Comparison of ENCODE assay signal across 8 cellular contexts in the genomic region with DNA sequence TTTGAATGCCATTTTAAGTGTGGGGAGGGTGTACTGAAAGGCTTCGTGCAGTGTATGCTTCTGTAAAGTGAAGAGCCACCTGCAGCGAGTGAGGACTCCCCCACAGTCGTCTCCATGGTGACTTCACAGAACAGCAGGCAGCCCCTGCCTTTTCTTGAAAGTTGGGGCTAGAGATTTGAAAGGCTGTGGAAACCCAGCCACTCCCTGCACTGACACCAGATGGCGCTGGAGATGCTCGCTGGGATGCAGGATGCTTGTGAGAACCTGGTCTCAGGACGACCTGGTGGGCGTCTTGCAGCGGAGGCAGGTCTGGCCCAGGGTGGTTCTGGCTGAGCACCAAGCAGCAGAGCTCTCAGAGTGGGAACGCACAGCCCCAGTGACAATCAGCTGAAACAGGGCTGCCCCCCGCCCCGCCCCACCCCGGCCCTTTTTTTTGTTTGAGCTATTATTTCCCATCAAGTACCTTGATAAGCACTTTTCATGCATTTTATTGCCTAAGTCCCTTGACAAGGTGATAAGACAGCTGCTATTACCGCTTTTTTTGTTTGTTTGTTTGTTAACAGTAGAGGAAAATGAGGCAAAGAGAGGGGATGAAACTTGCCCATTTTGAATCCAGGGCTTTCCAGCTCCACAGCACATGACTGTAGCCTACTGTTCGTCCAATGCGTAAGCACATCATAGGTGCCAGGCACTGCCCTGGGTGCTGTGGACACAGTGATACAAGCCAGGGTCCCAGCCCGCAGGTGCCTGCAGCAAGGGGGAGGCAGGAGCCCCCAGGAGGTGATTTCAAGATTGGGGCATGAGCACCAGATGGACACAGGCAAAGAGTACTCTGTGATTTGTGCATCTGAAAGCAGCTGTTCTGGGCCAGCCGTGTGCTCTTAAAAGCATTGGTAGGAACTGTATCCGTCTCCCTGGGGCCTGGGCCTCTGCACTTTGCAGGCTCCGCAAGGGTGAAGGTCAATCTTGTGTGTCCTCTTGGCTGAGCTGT.
DNase-seq lines count a peak whose midpoint lies in the region; ATAC-seq, FAIRE-seq and TF ChIP-seq lines count a peak whose summit lies in the region.

No MANE protein-coding gene starts in this region.

- CTCF ChIA-PET in endothelial cell of umbilical vein (lab: Charles Lee): interaction anchor here (0.5 kb wide), 1 partner anchor 165 kb away, joined by 3 read pairs; no protein-coding TSS in a partner anchor

- H3K27me3 Mint-ChIP-seq in natural killer cell (ENCODE audit: low read depth in 2 of 2): peaks cover 0 to 6% of the 10 kb centered on the region in 2 donors
- H3K27me3 Mint-ChIP-seq in natural killer cell treated with Interleukin-12 subunit alpha and Interleukin-12 subunit beta and Interleukin-15 and Interleukin-18, amount 100 ng/mL, for 72 hours: peaks cover 5 to 12% of the 10 kb centered on the region in 2 donors
- H3K27me3 Mint-ChIP-seq in mesothelial cell of epicardium (ENCODE audit: low read depth): peaks cover 41% of the 10 kb centered on the region
- H3K27me3 Mint-ChIP-seq in type B pancreatic cell: peaks cover 25% of the 10 kb centered on the region

- FAIRE-seq in endothelial cell of umbilical vein (lab: Jason Lieb, UNC): peak; percentile 37

- DNase-seq in natural killer cell (peak; percentile 11), M059J (ENCODE audit: low read depth) (peak; percentile 40), SK-N-DZ (ENCODE audit: low spot score) (peak; percentile 73), endothelial cell of umbilical vein (ENCODE audit: low read depth, low spot score) (peak; percentile 10), mesothelial cell of epicardium (ENCODE audit: low spot score in 2 of 2, unreplicated experiment in 2 of 2) (peak in 1 of 2 experiments; percentile 70), type B pancreatic cell (ENCODE audit: extremely low spot score, unreplicated experiment) (peak; percentile 78)
- no peak for DNase-seq in natural killer cell treated with Interleukin-12 subunit alpha and Interleukin-12 subunit beta and Interleukin-15 and Interleukin-18, amount 100 ng/mL, for 72 hours (ENCODE audit: low spot score)

- no peaks in the 10 kb centered on the region for H3K4me1 Mint-ChIP-seq in natural killer cell
- no peaks in the 10 kb centered on the region for H3K4me1 Mint-ChIP-seq in natural killer cell treated with Interleukin-12 subunit alpha and Interleukin-12 subunit beta and Interleukin-15 and Interleukin-18, amount 100 ng/mL, for 72 hours (ENCODE audit: low read depth in 2 of 2)
- no peaks in the 10 kb centered on the region for H3K4me1 Mint-ChIP-seq in mesothelial cell of epicardium
- peaks cover 6% of the 10 kb centered on the region for H3K4me1 Mint-ChIP-seq in type B pancreatic cell (ENCODE audit: unreplicated experiment)

- H3K4me3 Mint-ChIP-seq in natural killer cell (no peak overlapping the region), mesothelial cell of epicardium (no peak overlapping the region), type B pancreatic cell (no peak overlapping the region)
- no peak overlapping the region for H3K4me3 Mint-ChIP-seq in natural killer cell treated with Interleukin-12 subunit alpha and Interleukin-12 subunit beta and Interleukin-15 and Interleukin-18, amount 100 ng/mL, for 72 hours

- no TSS peak for BruUV-seq in endothelial cell of umbilical vein (replicated peaks; lab: Mats Ljungman, UMichigan)

- H3K27ac Mint-ChIP-seq in natural killer cell (no peak overlapping the region), mesothelial cell of epicardium (no peak overlapping the region), type B pancreatic cell (no peak overlapping the region)
- no peak overlapping the region for H3K27ac Mint-ChIP-seq in natural killer cell treated with Interleukin-12 subunit alpha and Interleukin-12 subunit beta and Interleukin-15 and Interleukin-18, amount 100 ng/mL, for 72 hours

- no peak for TF ChIP-seq POLR2A in endothelial cell of umbilical vein (IDR thresholded peaks at IDR 0.05; ENCODE audit: low read depth, low read length)

- H3K4me1 ChIP-seq in endothelial cell of umbilical vein (ENCODE audit: control insufficient read depth, extremely low read depth, insufficient read depth, low read length): no peaks in the 10 kb centered on the region

- H3K4me3 ChIP-seq in endothelial cell of umbilical vein (replicated peaks in 1 of 3; ENCODE audit: insufficient read depth in 1 of 3, low read depth in 1 of 3, low read length in 3 of 3): no peak overlapping the region

- H3K9me3 ChIP-seq in endothelial cell of umbilical vein (replicated peaks; ENCODE audit: control insufficient read depth, insufficient read depth, low read length): no peaks in the 10 kb centered on the region

- no peak overlapping the region for H3K4me2 ChIP-seq in endothelial cell of umbilical vein (ENCODE audit: insufficient read depth, low read length)

- dilution Hi-C loops in endothelial cell of umbilical vein (cut with MboI; ENCODE audit: extremely low pct_ligation_motif_present, low sequenced_read_pairs): no loop called here

- H3K79me2 ChIP-seq in endothelial cell of umbilical vein (ENCODE audit: control insufficient read depth, insufficient read depth, low read length): no peaks in the 10 kb centered on the region

- H3K27ac ChIP-seq in endothelial cell of umbilical vein (ENCODE audit: insufficient read depth, low read depth, low read length): no peak overlapping the region

- H3K9me1 ChIP-seq in endothelial cell of umbilical vein (replicated peaks; ENCODE audit: control insufficient read depth, extremely low read depth, insufficient read depth, low read length): no peaks in the 10 kb centered on the region

- no peaks in the 10 kb centered on the region for H3K36me3 ChIP-seq in endothelial cell of umbilical vein (ENCODE audit: control insufficient read depth in 2 of 2, extremely low read depth in 1 of 2, insufficient read depth in 2 of 2, low read length in 2 of 2)

- POLR2A ChIA-PET in endothelial cell of umbilical vein (lab: Charles Lee): no interaction called here

- peak in 1 of 3 donors; percentile 50 for ATAC-seq in natural killer cell
- no peak for ATAC-seq in natural killer cell treated with Interleukin-12 subunit alpha and Interleukin-12 subunit beta and Interleukin-15 and Interleukin-18, amount 100 ng/mL, for 72 hours
- no peak for ATAC-seq in HG03097 (IDR thresholded peaks at IDR 0.05; ENCODE audit: low FRiP score, unreplicated experiment)

- no peaks in the 10 kb centered on the region for H4K20me1 ChIP-seq in endothelial cell of umbilical vein (replicated peaks; ENCODE audit: control insufficient read depth, extremely low read depth, insufficient read depth, low read length)

- H3K9ac ChIP-seq in endothelial cell of umbilical vein (replicated peaks; ENCODE audit: extremely low read depth, insufficient read depth, low read length): no peak overlapping the region

- no peaks in the 10 kb centered on the region for H3K27me3 ChIP-seq in endothelial cell of umbilical vein (ENCODE audit: control insufficient read depth in 2 of 2, insufficient read depth in 2 of 2, low read length in 2 of 2)

- H3K9me3 Mint-ChIP-seq in natural killer cell (no peaks in the 10 kb centered on the region), mesothelial cell of epicardium (no peaks in the 10 kb centered on the region), type B pancreatic cell (no peaks in the 10 kb centered on the region)
- H3K9me3 Mint-ChIP-seq in natural killer cell treated with Interleukin-12 subunit alpha and Interleukin-12 subunit beta and Interleukin-15 and Interleukin-18, amount 100 ng/mL, for 72 hours: no peaks in the 10 kb centered on the region

- H2AFZ ChIP-seq in endothelial cell of umbilical vein (ENCODE audit: low read depth, low read length): no peak overlapping the region

- intact Hi-C loops in natural killer cell (cut with micrococcal nuclease) (no loop called here), endothelial cell of umbilical vein (cut with micrococcal nuclease) (loop anchor here (1.0 kb wide), 1 partner anchor 67 kb away; no protein-coding TSS in a partner anchor)

- no peaks in the 10 kb centered on the region for H3K36me3 Mint-ChIP-seq in natural killer cell
- no peaks in the 10 kb centered on the region for H3K36me3 Mint-ChIP-seq in natural killer cell treated with Interleukin-12 subunit alpha and Interleukin-12 subunit beta and Interleukin-15 and Interleukin-18, amount 100 ng/mL, for 72 hours
- H3K36me3 Mint-ChIP-seq in mesothelial cell of epicardium: no peaks in the 10 kb centered on the region
- no peaks in the 10 kb centered on the region for H3K36me3 Mint-ChIP-seq in type B pancreatic cell

- peak; percentile 43 for TF ChIP-seq CTCF in natural killer cell (IDR thresholded peaks at IDR 0.05)
- TF ChIP-seq CTCF in endothelial cell of umbilical vein (IDR thresholded peaks at IDR 0.05; ENCODE audit: extremely low read depth in 1 of 2, insufficient read depth in 1 of 2, low read depth in 1 of 2, low read length in 2 of 2): peak; percentile 69 to 82
- TF ChIP-seq CTCF in mesothelial cell of epicardium (IDR thresholded peaks at IDR 0.05; ENCODE audit: unreplicated experiment): peak; percentile 59
- peak; percentile 96 for TF ChIP-seq CTCF in type B pancreatic cell (conservative IDR thresholded peaks at IDR 0.05)

TF ChIP-seq in endothelial cell of umbilical vein, 7 proteins besides CTCF, POLR2A, EP300 and RAD21:
- TF ChIP-seq JUN (IDR thresholded peaks at IDR 0.05; ENCODE audit: borderline replicate concordance, insufficient read depth, insufficient read length, low read depth) (no peak), POLR2AphosphoS5 (IDR thresholded peaks at IDR 0.05; ENCODE audit: insufficient read depth, low read depth, low read length) (no peak), EZH2 (IDR thresholded peaks at IDR 0.05; ENCODE audit: borderline replicate concordance, low read depth, low read length, severe bottlenecking) (no peak), MYC (IDR thresholded peaks at IDR 0.05; ENCODE audit: low read depth, low read length) (no peak), FOS (IDR thresholded peaks at IDR 0.05; ENCODE audit: borderline replicate concordance, insufficient read depth, low read length) (no peak), GATA2 (IDR thresholded peaks at IDR 0.05; ENCODE audit: insufficient read depth, insufficient read length, low read depth, low read length) (no peak)
- TF ChIP-seq, protein P1, sequence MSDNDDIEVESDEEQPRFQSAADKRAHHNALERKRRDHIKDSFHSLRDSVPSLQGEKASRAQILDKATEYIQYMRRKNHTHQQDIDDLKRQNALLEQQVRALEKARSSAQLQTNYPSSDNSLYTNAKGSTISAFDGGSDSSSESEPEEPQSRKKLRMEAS (IDR thresholded peaks at IDR 0.05; ENCODE audit: insufficient read depth, insufficient read length): no peak

Comparison
In these comparisons a context has a peak if more than half of its experiments do, and no peak if none do; other contexts are left out.
1. CTCF ChIP-seq: peak in every context shown above with its lines; median percentile 96 in type B pancreatic cell; 76 in endothelial cell of umbilical vein; 59 in mesothelial cell of epicardium; 43 in natural killer cell.